In the genomic region with DNA sequence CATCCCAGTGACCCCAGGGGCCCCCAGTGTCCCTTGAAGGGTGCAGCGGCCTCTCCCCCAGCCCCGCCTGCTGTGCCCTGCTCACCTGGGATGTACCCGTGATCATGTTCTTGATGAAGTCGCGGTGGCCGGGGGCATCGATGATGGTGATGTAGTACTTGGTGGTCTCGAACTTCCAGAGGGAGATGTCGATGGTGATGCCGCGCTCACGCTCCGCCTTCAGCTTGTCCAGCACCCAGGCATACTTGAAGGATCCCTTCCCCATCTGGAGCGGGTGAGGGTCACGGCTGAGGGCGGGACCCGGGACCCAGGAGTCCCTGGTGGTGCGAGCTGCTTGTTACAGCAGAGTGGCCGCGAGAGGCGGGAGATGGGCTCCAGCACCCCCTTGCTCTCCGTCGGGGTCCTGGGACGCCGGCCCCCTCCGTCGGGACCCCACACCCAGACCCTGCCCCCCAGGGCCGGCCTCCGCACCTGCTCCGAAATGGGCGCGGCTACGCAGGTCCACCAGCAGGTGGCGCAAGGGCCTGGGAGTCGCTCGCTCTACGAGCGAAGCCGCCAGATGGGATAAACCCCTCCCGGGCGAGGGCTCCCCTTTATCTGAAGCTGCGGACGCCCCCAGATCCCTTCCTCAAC, we compare ENCODE assay signal across 1 cellular context.
TF ChIP-seq lines count a peak whose summit lies in the region.

No MANE protein-coding gene starts in this region.

TF ChIP-seq in HepG2, 621 proteins besides CTCF, POLR2A, EP300 and RAD21 (continued from another document and continues in another):
- TF ChIP-seq, protein P1, sequence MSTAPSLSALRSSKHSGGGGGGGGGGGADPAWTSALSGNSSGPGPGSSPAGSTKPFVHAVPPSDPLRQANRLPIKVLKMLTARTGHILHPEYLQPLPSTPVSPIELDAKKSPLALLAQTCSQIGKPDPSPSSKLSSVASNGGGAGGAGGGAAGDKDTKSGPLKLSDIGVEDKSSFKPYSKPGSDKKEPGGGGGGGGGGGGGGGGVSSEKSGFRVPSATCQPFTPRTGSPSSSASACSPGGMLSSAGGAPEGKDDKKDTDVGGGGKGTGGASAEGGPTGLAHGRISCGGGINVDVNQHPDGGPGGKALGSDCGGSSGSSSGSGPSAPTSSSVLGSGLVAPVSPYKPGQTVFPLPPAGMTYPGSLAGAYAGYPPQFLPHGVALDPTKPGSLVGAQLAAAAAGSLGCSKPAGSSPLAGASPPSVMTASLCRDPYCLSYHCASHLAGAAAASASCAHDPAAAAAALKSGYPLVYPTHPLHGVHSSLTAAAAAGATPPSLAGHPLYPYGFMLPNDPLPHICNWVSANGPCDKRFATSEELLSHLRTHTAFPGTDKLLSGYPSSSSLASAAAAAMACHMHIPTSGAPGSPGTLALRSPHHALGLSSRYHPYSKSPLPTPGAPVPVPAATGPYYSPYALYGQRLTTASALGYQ (CRISPR knock-in tag; IDR thresholded peaks at IDR 0.05): no peak
- TF ChIP-seq ZNF382 (CRISPR knock-in tag; IDR thresholded peaks at IDR 0.05; ENCODE audit: borderline replicate concordance) (no peak), JDP2 (CRISPR knock-in tag; IDR thresholded peaks at IDR 0.05; ENCODE audit: borderline replicate concordance) (no peak), CBFB (CRISPR knock-in tag; IDR thresholded peaks at IDR 0.05) (no peak), FOXA3 (CRISPR knock-in tag; IDR thresholded peaks at IDR 0.05) (no peak), FOXO1 (CRISPR knock-in tag; IDR thresholded peaks at IDR 0.05) (no peak), ZNF367 (CRISPR knock-in tag; IDR thresholded peaks at IDR 0.05; ENCODE audit: borderline replicate concordance) (no peak), HMG20A (CRISPR knock-in tag; IDR thresholded peaks at IDR 0.05; ENCODE audit: borderline replicate concordance) (no peak), ZNF788 (CRISPR knock-in tag; IDR thresholded peaks at IDR 0.05; ENCODE audit: borderline replicate concordance) (peak; percentile 73), STAT5B (CRISPR knock-in tag; IDR thresholded peaks at IDR 0.05) (no peak), TOE1 (CRISPR knock-in tag; IDR thresholded peaks at IDR 0.05) (no peak), ZFP82 (CRISPR knock-in tag; IDR thresholded peaks at IDR 0.05; ENCODE audit: borderline replicate concordance) (no peak), GATAD2A (CRISPR knock-in tag; IDR thresholded peaks at IDR 0.05) (0 out of 2 replicates have a peak, but pooled peaks have one; percentile 30), ZNF296 (CRISPR knock-in tag; conservative IDR thresholded peaks at IDR 0.05) (no peak), RFX3 (CRISPR knock-in tag; IDR thresholded peaks at IDR 0.05) (no peak), TEAD2 (CRISPR knock-in tag; IDR thresholded peaks at IDR 0.05) (no peak), ZNF746 (CRISPR knock-in tag; IDR thresholded peaks at IDR 0.05) (no peak), SMC3 (IDR thresholded peaks at IDR 0.05; ENCODE audit: low read length) (peak; percentile 48; the same call in 1 of the 2 replicates), ZNF235 (CRISPR knock-in tag; IDR thresholded peaks at IDR 0.05; ENCODE audit: borderline replicate concordance) (no peak), ZNF274 (CRISPR knock-in tag; IDR thresholded peaks at IDR 0.05) (no peak), SATB2 (CRISPR knock-in tag; IDR thresholded peaks at IDR 0.05) (no peak), MXD4 (CRISPR knock-in tag; IDR thresholded peaks at IDR 0.05) (0 out of 2 replicates have a peak, but pooled peaks have one; percentile 56), TBX2 (CRISPR knock-in tag; IDR thresholded peaks at IDR 0.05; ENCODE audit: borderline replicate concordance) (peak; percentile 31; the same call in 1 of the 2 replicates), ZNF792 (CRISPR knock-in tag; IDR thresholded peaks at IDR 0.05) (no peak), MEF2D (CRISPR knock-in tag; IDR thresholded peaks at IDR 0.05) (0 out of 2 replicates have a peak, but pooled peaks have one; percentile 23), KAT7 (CRISPR knock-in tag; IDR thresholded peaks at IDR 0.05; ENCODE audit: borderline replicate concordance) (no peak), KLF13 (CRISPR knock-in tag; IDR thresholded peaks at IDR 0.05) (no peak), SYNCRIP (IDR thresholded peaks at IDR 0.05; ENCODE audit: insufficient read depth, low read depth, low read length) (no peak)
- TF ChIP-seq, protein P2, sequence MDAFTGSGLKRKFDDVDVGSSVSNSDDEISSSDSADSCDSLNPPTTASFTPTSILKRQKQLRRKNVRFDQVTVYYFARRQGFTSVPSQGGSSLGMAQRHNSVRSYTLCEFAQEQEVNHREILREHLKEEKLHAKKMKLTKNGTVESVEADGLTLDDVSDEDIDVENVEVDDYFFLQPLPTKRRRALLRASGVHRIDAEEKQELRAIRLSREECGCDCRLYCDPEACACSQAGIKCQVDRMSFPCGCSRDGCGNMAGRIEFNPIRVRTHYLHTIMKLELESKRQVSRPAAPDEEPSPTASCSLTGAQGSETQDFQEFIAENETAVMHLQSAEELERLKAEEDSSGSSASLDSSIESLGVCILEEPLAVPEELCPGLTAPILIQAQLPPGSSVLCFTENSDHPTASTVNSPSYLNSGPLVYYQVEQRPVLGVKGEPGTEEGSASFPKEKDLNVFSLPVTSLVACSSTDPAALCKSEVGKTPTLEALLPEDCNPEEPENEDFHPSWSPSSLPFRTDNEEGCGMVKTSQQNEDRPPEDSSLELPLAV (CRISPR knock-in tag; conservative IDR thresholded peaks at IDR 0.05; ENCODE audit: low read depth): 0 out of 2 replicates have a peak, but pooled peaks have one; percentile 49
- TF ChIP-seq, protein P3, sequence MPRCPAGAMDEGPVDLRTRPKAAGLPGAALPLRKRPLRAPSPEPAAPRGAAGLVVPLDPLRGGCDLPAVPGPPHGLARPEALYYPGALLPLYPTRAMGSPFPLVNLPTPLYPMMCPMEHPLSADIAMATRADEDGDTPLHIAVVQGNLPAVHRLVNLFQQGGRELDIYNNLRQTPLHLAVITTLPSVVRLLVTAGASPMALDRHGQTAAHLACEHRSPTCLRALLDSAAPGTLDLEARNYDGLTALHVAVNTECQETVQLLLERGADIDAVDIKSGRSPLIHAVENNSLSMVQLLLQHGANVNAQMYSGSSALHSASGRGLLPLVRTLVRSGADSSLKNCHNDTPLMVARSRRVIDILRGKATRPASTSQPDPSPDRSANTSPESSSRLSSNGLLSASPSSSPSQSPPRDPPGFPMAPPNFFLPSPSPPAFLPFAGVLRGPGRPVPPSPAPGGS (CRISPR knock-in tag; IDR thresholded peaks at IDR 0.05): no peak
- TF ChIP-seq, protein P4, sequence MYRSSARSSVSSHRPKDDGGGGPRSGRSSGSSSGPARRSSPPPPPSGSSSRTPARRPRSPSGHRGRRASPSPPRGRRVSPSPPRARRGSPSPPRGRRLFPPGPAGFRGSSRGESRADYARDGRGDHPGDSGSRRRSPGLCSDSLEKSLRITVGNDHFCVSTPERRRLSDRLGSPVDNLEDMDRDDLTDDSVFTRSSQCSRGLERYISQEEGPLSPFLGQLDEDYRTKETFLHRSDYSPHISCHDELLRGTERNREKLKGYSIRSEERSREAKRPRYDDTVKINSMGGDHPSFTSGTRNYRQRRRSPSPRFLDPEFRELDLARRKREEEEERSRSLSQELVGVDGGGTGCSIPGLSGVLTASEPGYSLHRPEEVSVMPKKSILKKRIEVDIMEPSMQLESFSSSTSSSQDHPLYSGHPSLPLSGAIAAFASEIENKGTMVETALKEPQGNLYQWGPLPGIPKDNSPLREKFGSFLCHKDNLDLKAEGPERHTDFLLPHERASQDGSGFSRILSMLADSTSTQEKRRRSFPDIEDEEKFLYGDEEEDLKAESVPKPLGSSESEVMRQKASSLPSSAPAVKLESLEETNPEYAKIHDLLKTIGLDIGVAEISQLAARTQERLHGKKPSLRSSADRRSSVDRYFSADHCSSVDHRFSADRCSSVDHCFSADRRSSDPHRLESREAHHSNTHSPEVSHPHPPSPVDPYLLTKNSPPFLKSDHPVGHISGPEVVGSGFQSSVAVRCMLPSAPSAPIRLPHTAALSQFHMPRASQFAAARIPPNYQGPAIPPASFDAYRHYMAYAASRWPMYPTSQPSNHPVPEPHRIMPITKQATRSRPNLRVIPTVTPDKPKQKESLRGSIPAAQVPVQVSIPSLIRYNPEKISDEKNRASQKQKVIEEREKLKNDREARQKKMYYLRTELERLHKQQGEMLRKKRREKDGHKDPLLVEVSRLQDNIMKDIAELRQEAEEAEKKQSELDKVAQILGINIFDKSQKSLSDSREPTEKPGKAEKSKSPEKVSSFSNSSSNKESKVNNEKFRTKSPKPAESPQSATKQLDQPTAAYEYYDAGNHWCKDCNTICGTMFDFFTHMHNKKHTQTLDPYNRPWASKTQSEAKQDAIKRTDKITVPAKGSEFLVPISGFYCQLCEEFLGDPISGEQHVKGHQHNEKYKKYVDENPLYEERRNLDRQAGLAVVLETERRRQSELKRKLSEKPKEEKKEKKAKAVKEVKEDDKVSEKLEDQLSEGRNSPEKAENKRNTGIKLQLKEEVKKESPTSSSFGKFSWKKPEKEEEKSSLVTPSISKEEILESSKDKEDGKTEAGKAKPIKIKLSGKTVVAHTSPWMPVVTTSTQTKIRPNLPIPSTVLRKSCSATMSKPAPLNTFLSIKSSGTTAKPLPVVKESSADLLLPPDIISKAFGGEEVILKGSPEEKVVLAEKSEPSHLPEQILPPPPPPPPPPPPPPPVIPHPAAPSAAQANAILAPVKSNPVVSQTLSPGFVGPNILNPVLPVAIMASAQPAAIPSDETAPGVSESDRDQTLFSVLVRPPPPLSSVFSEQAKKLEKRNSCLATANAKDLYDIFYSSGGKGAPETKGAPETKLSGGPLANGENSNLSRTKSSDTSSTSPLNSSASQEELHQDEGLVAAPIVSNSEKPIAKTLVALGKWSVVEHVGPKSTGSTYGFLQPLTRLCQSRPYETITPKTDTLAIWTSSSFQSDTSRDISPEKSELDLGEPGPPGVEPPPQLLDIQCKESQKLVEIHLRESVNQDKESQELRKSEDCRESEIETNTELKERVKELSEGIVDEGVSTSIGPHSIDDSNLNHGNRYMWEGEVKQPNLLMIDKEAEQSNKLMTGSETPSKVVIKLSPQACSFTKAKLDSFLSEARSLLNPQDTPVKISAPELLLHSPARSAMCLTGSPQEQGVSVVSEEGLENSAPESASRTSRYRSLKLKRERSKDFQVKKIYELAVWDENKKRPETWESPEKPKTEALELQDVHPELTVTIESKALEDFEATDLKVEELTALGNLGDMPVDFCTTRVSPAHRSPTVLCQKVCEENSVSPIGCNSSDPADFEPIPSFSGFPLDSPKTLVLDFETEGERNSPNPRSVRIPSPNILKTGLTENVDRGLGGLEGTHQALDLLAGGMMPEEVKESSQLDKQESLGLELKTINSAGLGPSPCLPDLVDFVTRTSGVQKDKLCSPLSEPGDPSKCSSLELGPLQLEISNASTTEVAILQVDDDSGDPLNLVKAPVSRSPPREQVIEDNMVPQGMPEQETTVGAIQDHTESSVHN (CRISPR knock-in tag; IDR thresholded peaks at IDR 0.05): no peak
- TF ChIP-seq, protein P5, sequence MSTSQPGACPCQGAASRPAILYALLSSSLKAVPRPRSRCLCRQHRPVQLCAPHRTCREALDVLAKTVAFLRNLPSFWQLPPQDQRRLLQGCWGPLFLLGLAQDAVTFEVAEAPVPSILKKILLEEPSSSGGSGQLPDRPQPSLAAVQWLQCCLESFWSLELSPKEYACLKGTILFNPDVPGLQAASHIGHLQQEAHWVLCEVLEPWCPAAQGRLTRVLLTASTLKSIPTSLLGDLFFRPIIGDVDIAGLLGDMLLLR (CRISPR knock-in tag; IDR thresholded peaks at IDR 0.05): no peak
- TF ChIP-seq, protein P6, sequence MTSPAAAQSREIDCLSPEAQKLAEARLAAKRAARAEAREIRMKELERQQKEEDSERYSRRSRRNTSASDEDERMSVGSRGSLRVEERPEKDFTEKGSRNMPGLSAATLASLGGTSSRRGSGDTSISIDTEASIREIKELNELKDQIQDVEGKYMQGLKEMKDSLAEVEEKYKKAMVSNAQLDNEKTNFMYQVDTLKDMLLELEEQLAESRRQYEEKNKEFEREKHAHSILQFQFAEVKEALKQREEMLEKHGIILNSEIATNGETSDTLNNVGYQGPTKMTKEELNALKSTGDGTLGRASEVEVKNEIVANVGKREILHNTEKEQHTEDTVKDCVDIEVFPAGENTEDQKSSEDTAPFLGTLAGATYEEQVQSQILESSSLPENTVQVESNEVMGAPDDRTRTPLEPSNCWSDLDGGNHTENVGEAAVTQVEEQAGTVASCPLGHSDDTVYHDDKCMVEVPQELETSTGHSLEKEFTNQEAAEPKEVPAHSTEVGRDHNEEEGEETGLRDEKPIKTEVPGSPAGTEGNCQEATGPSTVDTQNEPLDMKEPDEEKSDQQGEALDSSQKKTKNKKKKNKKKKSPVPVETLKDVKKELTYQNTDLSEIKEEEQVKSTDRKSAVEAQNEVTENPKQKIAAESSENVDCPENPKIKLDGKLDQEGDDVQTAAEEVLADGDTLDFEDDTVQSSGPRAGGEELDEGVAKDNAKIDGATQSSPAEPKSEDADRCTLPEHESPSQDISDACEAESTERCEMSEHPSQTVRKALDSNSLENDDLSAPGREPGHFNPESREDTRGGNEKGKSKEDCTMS (CRISPR knock-in tag; conservative IDR thresholded peaks at IDR 0.05): no peak
- TF ChIP-seq, protein P7, sequence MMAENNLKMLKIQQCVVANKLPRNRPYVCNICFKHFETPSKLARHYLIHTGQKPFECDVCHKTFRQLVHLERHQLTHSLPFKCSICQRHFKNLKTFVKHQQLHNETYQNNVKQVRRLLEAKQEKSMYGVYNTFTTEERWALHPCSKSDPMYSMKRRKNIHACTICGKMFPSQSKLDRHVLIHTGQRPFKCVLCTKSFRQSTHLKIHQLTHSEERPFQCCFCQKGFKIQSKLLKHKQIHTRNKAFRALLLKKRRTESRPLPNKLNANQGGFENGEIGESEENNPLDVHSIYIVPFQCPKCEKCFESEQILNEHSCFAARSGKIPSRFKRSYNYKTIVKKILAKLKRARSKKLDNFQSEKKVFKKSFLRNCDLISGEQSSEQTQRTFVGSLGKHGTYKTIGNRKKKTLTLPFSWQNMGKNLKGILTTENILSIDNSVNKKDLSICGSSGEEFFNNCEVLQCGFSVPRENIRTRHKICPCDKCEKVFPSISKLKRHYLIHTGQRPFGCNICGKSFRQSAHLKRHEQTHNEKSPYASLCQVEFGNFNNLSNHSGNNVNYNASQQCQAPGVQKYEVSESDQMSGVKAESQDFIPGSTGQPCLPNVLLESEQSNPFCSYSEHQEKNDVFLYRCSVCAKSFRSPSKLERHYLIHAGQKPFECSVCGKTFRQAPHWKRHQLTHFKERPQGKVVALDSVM (CRISPR knock-in tag; IDR thresholded peaks at IDR 0.05): 0 out of 2 replicates have a peak, but pooled peaks have one; percentile 20
